In genomic region chr7:44638611-44639557, GRCh38 we compare ENCODE assay signal across 1 cellular context.
TF ChIP-seq lines count a peak whose summit lies in the region.

No MANE protein-coding gene starts in this region.

TF ChIP-seq in K562, 482 proteins besides CTCF, POLR2A, EP300 and RAD21 (continued from another document and continues in another):
- TF ChIP-seq ZBTB49 (CRISPR knock-in tag; IDR thresholded peaks at IDR 0.05; ENCODE audit: borderline replicate concordance) (no peak), TEAD4 (IDR thresholded peaks at IDR 0.05; ENCODE audit: low read length) (no peak), TEAD4 (CRISPR knock-in tag; IDR thresholded peaks at IDR 0.05; ENCODE audit: borderline replicate concordance) (no peak), NR3C1 (CRISPR knock-in tag; IDR thresholded peaks at IDR 0.05) (no peak), BRF2 (IDR thresholded peaks at IDR 0.05; ENCODE audit: borderline replicate concordance, insufficient read depth, insufficient read length) (no peak), FIP1L1 (IDR thresholded peaks at IDR 0.05; ENCODE audit: low read depth, low read length, poor library complexity, severe bottlenecking) (no peak), RFX1 (IDR thresholded peaks at IDR 0.05) (no peak), ZNF431 (CRISPR knock-in tag; IDR thresholded peaks at IDR 0.05) (no peak), ZNF511 (CRISPR knock-in tag; IDR thresholded peaks at IDR 0.05) (no peak), HSF4 (CRISPR knock-in tag; IDR thresholded peaks at IDR 0.05; ENCODE audit: borderline replicate concordance) (no peak), VEZF1 (CRISPR knock-in tag; IDR thresholded peaks at IDR 0.05) (peak; percentile 94), NR2C1 (IDR thresholded peaks at IDR 0.05) (0 out of 2 replicates have a peak, but pooled peaks have one; percentile 17), NR2C1 (tag; IDR thresholded peaks at IDR 0.05) (no peak), ARID2 (IDR thresholded peaks at IDR 0.05) (no peak), BRD4 (IDR thresholded peaks at IDR 0.05) (no peak), BCL6 (CRISPR knock-in tag; IDR thresholded peaks at IDR 0.05) (no peak), MYC (IDR thresholded peaks at IDR 0.05; ENCODE audit: low read depth, low read length) (no peak), MYC (CRISPR knock-in tag; IDR thresholded peaks at IDR 0.05; ENCODE audit: borderline replicate concordance, low read depth) (no peak), BRD9 (IDR thresholded peaks at IDR 0.05; ENCODE audit: low read depth, partially characterized antibody) (peak; percentile 63), SMC3 (conservative IDR thresholded peaks at IDR 0.05; ENCODE audit: insufficient read depth, low read depth, low read length) (no peak), ZNF12 (CRISPR knock-in tag; IDR thresholded peaks at IDR 0.05) (no peak), ZNF584 (CRISPR knock-in tag; IDR thresholded peaks at IDR 0.05; ENCODE audit: low read depth) (no peak), ATF4 (CRISPR knock-in tag; IDR thresholded peaks at IDR 0.05) (no peak), ZNF197 (CRISPR knock-in tag; IDR thresholded peaks at IDR 0.05; ENCODE audit: low read depth) (no peak), HMGN3 (IDR thresholded peaks at IDR 0.05; ENCODE audit: borderline replicate concordance, extremely low read depth, insufficient read length, low read depth, low read length) (no peak), CHD7 (IDR thresholded peaks at IDR 0.05; ENCODE audit: low read depth, low read length) (no peak), RBBP5 (IDR thresholded peaks at IDR 0.05; ENCODE audit: borderline replicate concordance, insufficient read depth, low read length, poor library complexity, severe bottlenecking) (no peak), MIER1 (IDR thresholded peaks at IDR 0.05; ENCODE audit: low read depth) (no peak), SOX6 (IDR thresholded peaks at IDR 0.05) (no peak; the same call in 1 of the 2 replicates), TAF1 (IDR thresholded peaks at IDR 0.05; ENCODE audit: control insufficient read depth, extremely low read depth, insufficient read depth, low read length, severe bottlenecking) (no peak), FUS (optimal IDR thresholded peaks at IDR 0.05; ENCODE audit: low read depth, low read length) (no peak), REST (CRISPR knock-in tag; IDR thresholded peaks at IDR 0.05; ENCODE audit: low read depth) (no peak), L3MBTL2 (IDR thresholded peaks at IDR 0.05) (no peak), E2F5 (CRISPR knock-in tag; IDR thresholded peaks at IDR 0.05) (no peak), ZNF280A (IDR thresholded peaks at IDR 0.05; ENCODE audit: low read depth, partially characterized antibody) (no peak)
